Comparison of ENCODE assay signal across 8 cellular contexts in the genomic region with DNA sequence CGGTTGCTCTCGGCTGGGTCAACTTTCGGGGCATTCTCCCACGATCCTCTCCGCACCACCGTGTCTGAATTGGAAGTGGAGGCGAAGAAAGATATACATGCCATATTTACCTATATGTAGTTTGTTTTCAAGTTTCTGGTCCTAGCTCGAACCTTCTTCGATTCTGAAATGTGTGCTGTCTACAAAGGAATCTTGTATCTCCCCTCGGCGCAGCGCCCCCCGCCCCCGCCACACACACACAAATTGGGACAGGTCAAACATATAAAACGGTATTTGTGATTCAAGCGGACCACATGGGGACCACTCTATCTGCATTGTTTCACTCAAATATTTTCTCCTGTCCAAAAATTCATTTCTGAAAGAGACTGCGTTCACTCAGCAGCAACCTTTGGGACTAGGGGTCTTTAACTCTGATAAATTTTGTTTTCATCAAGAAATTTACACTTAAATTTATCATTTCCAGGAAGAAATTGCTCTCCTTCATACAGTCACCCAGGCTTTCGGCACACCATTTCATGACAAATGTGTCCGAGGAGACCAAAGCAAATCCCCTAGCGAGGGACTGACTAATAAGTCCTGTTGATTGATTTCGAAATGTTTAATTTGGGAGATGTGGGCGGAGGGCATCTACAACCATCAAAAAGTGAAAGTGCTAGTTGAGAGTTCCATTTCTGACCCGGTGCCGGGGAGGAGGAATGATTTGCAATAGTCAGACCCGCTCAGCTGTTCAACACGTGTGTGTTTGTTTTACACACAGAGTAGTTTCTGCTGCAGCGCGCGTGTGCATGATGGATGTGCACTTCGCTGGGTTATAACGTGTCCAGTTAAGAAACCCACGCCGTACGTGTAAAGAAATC. TPM values are rescaled to one million over a fixed set of nuclear protein-coding genes. Genes with fewer than 3 reads are reported as not detected.
A peak's percentile ranks its signal among the peaks of the same experiment; 100 is the strongest.
DNase-seq lines count a peak whose midpoint lies in the region; ATAC-seq and TF ChIP-seq lines count a peak whose summit lies in the region.

No MANE protein-coding gene starts in this region.

- H3K4me3 ChIP-seq in BE2C (ENCODE audit: low read depth, low read length) (peak overlapping the region; percentile 85), adipocyte (ENCODE audit: low read length) (peak overlapping the region; percentile 85)

- peak overlapping the region; percentile 95 for H3K4me3 Mint-ChIP-seq in osteocyte (ENCODE audit: unreplicated experiment)

- ATAC-seq in HG02610 (IDR thresholded peaks at IDR 0.05; ENCODE audit: unreplicated experiment) (peak; percentile 10), Right ventricle myocardium inferior (peak; percentile 1), GM21515 (IDR thresholded peaks at IDR 0.05; ENCODE audit: unreplicated experiment) (no peak)

- intact Hi-C loops in Right ventricle myocardium inferior (cut with DNase I), result loop anchor here (1.0 to 10.0 kb wide), 7 partner anchors 87 to 561 kb away; a partner anchor contains a TSS

- peaks cover 46% of the 10 kb centered on the region for H3K4me1 Mint-ChIP-seq in osteocyte (ENCODE audit: unreplicated experiment)

- peak overlapping the region; percentile 89 for H3K9ac ChIP-seq in adipocyte (ENCODE audit: low read length)

- peaks cover 23% of the 10 kb centered on the region for H3K27me3 ChIP-seq in BE2C
- H3K27me3 ChIP-seq in adipocyte (replicated peaks; ENCODE audit: control insufficient read depth, insufficient read depth, low read length), result no peaks in the 10 kb centered on the region

- no peaks in the 10 kb centered on the region for H3K36me3 Mint-ChIP-seq in osteocyte (ENCODE audit: unreplicated experiment)

- no peaks in the 10 kb centered on the region for H3K9me3 Mint-ChIP-seq in osteocyte (ENCODE audit: unreplicated experiment)

- peak; percentile 48 for DNase-seq in BE2C
- peak; percentile 90 for DNase-seq in adipocyte (ENCODE audit: low read depth)
- no peak for DNase-seq in Right ventricle myocardium inferior (ENCODE audit: missing footprints)
- no peak for DNase-seq in osteocyte (ENCODE audit: extremely low spot score, unreplicated experiment)
- DNase-seq in NCI-H226, result no peak

- peaks cover 4% of the 10 kb centered on the region for H3K27me3 Mint-ChIP-seq in osteocyte (ENCODE audit: unreplicated experiment)

- no peaks in the 10 kb centered on the region for H3K36me3 ChIP-seq in BE2C
- no peaks in the 10 kb centered on the region for H3K36me3 ChIP-seq in adipocyte (ENCODE audit: control insufficient read depth, insufficient read depth, low read length, severe bottlenecking)

- H3K4me1 ChIP-seq in BE2C (no peaks in the 10 kb centered on the region; the same call in none of the 2 replicates), adipocyte (ENCODE audit: control insufficient read depth, insufficient read depth, low read length) (peaks cover 19% of the 10 kb centered on the region)

- TF ChIP-seq POLR2A in Raji (IDR thresholded peaks at IDR 0.05; ENCODE audit: insufficient read depth, low read depth, low read length), result 0 out of 2 replicates have a peak, but pooled peaks have one; percentile 10

- H3K9me3 ChIP-seq in BE2C, result no peaks in the 10 kb centered on the region
- no peaks in the 10 kb centered on the region for H3K9me3 ChIP-seq in adipocyte (ENCODE audit: control insufficient read depth, low read length)

- TF ChIP-seq CTCF in BE2C (IDR thresholded peaks at IDR 0.05; ENCODE audit: low read depth, low read length) (peak; percentile 29; the same call in 1 of the 2 replicates), osteocyte (IDR thresholded peaks at IDR 0.05) (no peak)

- peak overlapping the region; percentile 95 for H3K27ac Mint-ChIP-seq in osteocyte (ENCODE audit: unreplicated experiment)

RNA-seq across cellular contexts. Expression of a gene that starts 1.1 kb away (rescaled TPM):
- 0.11 TPM for polyA plus RNA-seq in BE2C (2012; ENCODE audit: insufficient read depth, insufficient read length, low read depth)
- 3.9 TPM for total RNA-seq in Right ventricle myocardium inferior
- 2.4 and 3.2 TPM in 2 replicates for total RNA-seq in osteocyte

Comparison
In these comparisons a context has a peak if more than half of its experiments do, and no peak if none do; other contexts are left out.
1. DNase-seq: peak in BE2C (single experiment) and adipocyte (single experiment); none in Right ventricle myocardium inferior (single experiment), osteocyte (single experiment) and NCI-H226 (single experiment).